19 cellular contexts compared by ENCODE assay signal in the genomic region with DNA sequence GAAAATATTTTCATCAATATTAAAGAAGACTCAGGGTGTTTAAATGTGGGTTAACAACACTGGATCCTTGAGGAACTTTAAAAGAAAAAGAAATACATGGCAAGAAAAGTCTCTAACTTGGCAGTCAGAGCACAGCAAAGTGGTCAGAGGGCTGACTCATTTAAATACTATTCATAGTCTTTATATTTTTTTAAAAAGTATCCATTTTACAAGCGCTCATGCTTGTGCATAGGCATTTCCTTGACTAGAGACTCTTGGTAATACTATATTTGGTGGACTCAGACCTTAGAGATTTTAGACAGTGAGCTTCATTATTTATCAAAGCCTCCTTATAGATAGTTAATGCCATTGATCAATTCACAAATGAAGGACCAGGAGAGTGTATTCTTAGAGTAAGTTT.
DNase-seq lines count a peak whose midpoint lies in the region; ATAC-seq and TF ChIP-seq lines count a peak whose summit lies in the region.
"Had no signal": no experiment of that assay in that cellular context is flagged by ENCODE, and none has a peak within 500 bp of the region (broad histone marks: within the 10 kb centered on the region; RNA-seq: fewer than 3 reads in every experiment).

No MANE protein-coding gene starts in this region.

- TF ChIP-seq CTCF in AG04450 (IDR thresholded peaks at IDR 0.05; ENCODE audit: low read depth, low read length) = no peak
- no peak for TF ChIP-seq CTCF in brain microvascular endothelial cell (IDR thresholded peaks at IDR 0.05; ENCODE audit: low read depth, low read length, missing control alignments)
- no peak for TF ChIP-seq CTCF in activated CD8-positive, alpha-beta T cell treated with anti-CD3 and anti-CD28 coated beads for 36 hours (IDR thresholded peaks at IDR 0.05)

- H3K9me3 ChIP-seq in AG04450 (ENCODE audit: control insufficient read depth, insufficient read depth, low read length) = no peaks in the 10 kb centered on the region
- no peaks in the 10 kb centered on the region for H3K9me3 ChIP-seq in CD4-positive, alpha-beta memory T cell (ENCODE audit: control insufficient read depth in 1 of 2, low read length in 2 of 2)
- no peaks in the 10 kb centered on the region for H3K9me3 ChIP-seq in T-helper 17 cell (ENCODE audit: control insufficient read depth, low read length, poor library complexity, severe bottlenecking)
- H3K9me3 ChIP-seq: heart right ventricle had no signal

- no peak overlapping the region for H3K27ac Mint-ChIP-seq in CD4-positive, alpha-beta memory T cell
- no peak overlapping the region for H3K27ac Mint-ChIP-seq in T-helper 17 cell
- no peak overlapping the region for H3K27ac Mint-ChIP-seq in activated CD8-positive, alpha-beta T cell treated with anti-CD3 and anti-CD28 coated beads for 36 hours
- H3K27ac Mint-ChIP-seq: B cell; memory B cell; nephron progenitor cell; stimulated activated naive CD8-positive, alpha-beta T cell treated with anti-CD3 and anti-CD28 coated beads, Interleukin-15, amount 100 ng/mL, for 72 hours had no signal

- intact Hi-C loops in CD4-positive, alpha-beta memory T cell (cut with micrococcal nuclease) = no loop called here
- intact Hi-C loops in activated CD8-positive, alpha-beta T cell treated with anti-CD3 and anti-CD28 coated beads for 36 hours (cut with micrococcal nuclease) = no loop called here

- H3K4me3 ChIP-seq in AG04450 (ENCODE audit: low read depth, low read length) (no peak overlapping the region), brain microvascular endothelial cell (ENCODE audit: low read depth, low read length) (no peak overlapping the region)
- H3K4me3 ChIP-seq in CD4-positive, alpha-beta memory T cell (ENCODE audit: low read length in 2 of 2) = no peak overlapping the region
- H3K4me3 ChIP-seq: coronary artery, heart right ventricle had no signal

- CTCF ChIA-PET in AG04450 (lab: Charles Lee) = no interaction called here
- CTCF ChIA-PET in CD4-positive, alpha-beta memory T cell (lab: Charles Lee; ENCODE audit: partially characterized antibody) = no interaction called here
- CTCF ChIA-PET in activated CD8-positive, alpha-beta T cell treated with anti-CD3 and anti-CD28 coated beads for 36 hours (lab: Charles Lee) = no interaction called here

- no peaks in the 10 kb centered on the region for H3K27me3 ChIP-seq in AG04450 (ENCODE audit: control insufficient read depth, insufficient read depth, low read length)
- H3K27me3 ChIP-seq in brain microvascular endothelial cell (replicated peaks) = no peaks in the 10 kb centered on the region
- no peaks in the 10 kb centered on the region for H3K27me3 ChIP-seq in CD4-positive, alpha-beta memory T cell (ENCODE audit: insufficient read depth, low read length)
- H3K27me3 ChIP-seq: heart right ventricle had no signal

- H3K4me3 Mint-ChIP-seq in CD4-positive, alpha-beta memory T cell = no peak overlapping the region
- H3K4me3 Mint-ChIP-seq in T-helper 17 cell = no peak overlapping the region
- no peak overlapping the region for H3K4me3 Mint-ChIP-seq in activated CD8-positive, alpha-beta T cell treated with anti-CD3 and anti-CD28 coated beads for 36 hours
- H3K4me3 Mint-ChIP-seq: B cell; memory B cell; nephron progenitor cell; stimulated activated naive CD8-positive, alpha-beta T cell treated with anti-CD3 and anti-CD28 coated beads, Interleukin-15, amount 100 ng/mL, for 72 hours had no signal

- in situ Hi-C loops in brain microvascular endothelial cell (cut with HindIII; ENCODE audit: low pct_ligation_motif_present, low sequenced_read_pairs) = no loop called here

- H3K9me3 Mint-ChIP-seq in CD4-positive, alpha-beta memory T cell = peaks cover 0 to 2% (median 0%) of the 10 kb centered on the region in 8 donors
- no peaks in the 10 kb centered on the region for H3K9me3 Mint-ChIP-seq in activated CD8-positive, alpha-beta T cell treated with anti-CD3 and anti-CD28 coated beads for 36 hours
- H3K9me3 Mint-ChIP-seq: memory B cell; nephron progenitor cell; stimulated activated naive CD8-positive, alpha-beta T cell treated with anti-CD3 and anti-CD28 coated beads, Interleukin-15, amount 100 ng/mL, for 72 hours had no signal

- no peaks in the 10 kb centered on the region for H3K4me1 ChIP-seq in CD4-positive, alpha-beta memory T cell (ENCODE audit: insufficient read depth, low read length)

- no peak for ATAC-seq in T-helper 17 cell
- no peak for ATAC-seq in activated CD8-positive, alpha-beta T cell treated with anti-CD3 and anti-CD28 coated beads for 36 hours
- ATAC-seq: heart right ventricle; Panc1; stimulated activated naive CD8-positive, alpha-beta T cell treated with anti-CD3 and anti-CD28 coated beads, Interleukin-15, amount 100 ng/mL, for 72 hours had no signal

- POLR2A ChIA-PET in AG04450 (lab: Yijun Ruan, JAX) = no interaction called here
- POLR2A ChIA-PET in CD4-positive, alpha-beta memory T cell (lab: Charles Lee; ENCODE audit: partially characterized antibody) = no interaction called here
- POLR2A ChIA-PET in activated CD8-positive, alpha-beta T cell treated with anti-CD3 and anti-CD28 coated beads for 36 hours (lab: Charles Lee) = no interaction called here

- no peaks in the 10 kb centered on the region for H3K36me3 Mint-ChIP-seq in CD4-positive, alpha-beta memory T cell
- no peaks in the 10 kb centered on the region for H3K36me3 Mint-ChIP-seq in T-helper 17 cell (ENCODE audit: low read depth)
- H3K36me3 Mint-ChIP-seq in activated CD8-positive, alpha-beta T cell treated with anti-CD3 and anti-CD28 coated beads for 36 hours (ENCODE audit: low read depth) = no peaks in the 10 kb centered on the region
- H3K36me3 Mint-ChIP-seq: memory B cell had no signal

- H3K4me1 Mint-ChIP-seq in CD4-positive, alpha-beta memory T cell = no peaks in the 10 kb centered on the region
- H3K4me1 Mint-ChIP-seq in T-helper 17 cell = no peaks in the 10 kb centered on the region
- no peaks in the 10 kb centered on the region for H3K4me1 Mint-ChIP-seq in activated CD8-positive, alpha-beta T cell treated with anti-CD3 and anti-CD28 coated beads for 36 hours (ENCODE audit: low read depth)
- H3K4me1 Mint-ChIP-seq: B cell; memory B cell; nephron progenitor cell; stimulated activated naive CD8-positive, alpha-beta T cell treated with anti-CD3 and anti-CD28 coated beads, Interleukin-15, amount 100 ng/mL, for 72 hours had no signal

- peak; percentile 7 for DNase-seq in AG04450 (ENCODE audit: low read depth, low spot score)
- peak; percentile 1 for DNase-seq in HPDE6-E6E7 (ENCODE audit: extremely low spot score)
- DNase-seq in brain microvascular endothelial cell = peak; percentile 46
- peak; percentile 26 for DNase-seq in kidney tubule cell (ENCODE audit: low spot score)
- DNase-seq in effector CD8-positive, alpha-beta T cell (lab: John Stamatoyannopoulos, UW) = no peak
- DNase-seq in CD4-positive, alpha-beta memory T cell = no peak
- no peak for DNase-seq in T-helper 17 cell
- DNase-seq in activated CD8-positive, alpha-beta T cell treated with anti-CD3 and anti-CD28 coated beads for 36 hours = no peak
- DNase-seq: heart right ventricle; islet precursor cell; NCI-H1092; NCI-H748 treated with DMSO at 0.1 percent for 48 hours; nephron progenitor cell; stimulated activated naive CD8-positive, alpha-beta T cell treated with anti-CD3 and anti-CD28 coated beads, Interleukin-15, amount 100 ng/mL, for 72 hours had no signal

- no peaks in the 10 kb centered on the region for H3K36me3 ChIP-seq in brain microvascular endothelial cell (replicated peaks)
- H3K36me3 ChIP-seq in CD4-positive, alpha-beta memory T cell (ENCODE audit: insufficient read depth, low read length) = no peaks in the 10 kb centered on the region
- H3K36me3 ChIP-seq: heart right ventricle had no signal

- H3K27ac ChIP-seq in AG04450 (ENCODE audit: low read depth, low read length) (no peak overlapping the region), brain microvascular endothelial cell (peak overlapping the region; percentile 18)
- no peak overlapping the region for H3K27ac ChIP-seq in CD4-positive, alpha-beta memory T cell (ENCODE audit: low read depth, low read length)
- H3K27ac ChIP-seq: coronary artery, epithelial cell of prostate, heart right ventricle had no signal

- H3K27me3 Mint-ChIP-seq in CD4-positive, alpha-beta memory T cell = peaks cover 0 to 2% of the 10 kb centered on the region in 2 donors
- no peaks in the 10 kb centered on the region for H3K27me3 Mint-ChIP-seq in T-helper 17 cell
- no peaks in the 10 kb centered on the region for H3K27me3 Mint-ChIP-seq in activated CD8-positive, alpha-beta T cell treated with anti-CD3 and anti-CD28 coated beads for 36 hours
- H3K27me3 Mint-ChIP-seq: B cell; memory B cell; stimulated activated naive CD8-positive, alpha-beta T cell treated with anti-CD3 and anti-CD28 coated beads, Interleukin-15, amount 100 ng/mL, for 72 hours had no signal

Comparison
In these comparisons a context has a peak if more than half of its experiments do, and no peak if none do; other contexts are left out.
1. DNase-seq: peak in AG04450 (single experiment), HPDE6-E6E7 (single experiment), brain microvascular endothelial cell (single experiment) and kidney tubule cell (single experiment); none in effector CD8-positive, alpha-beta T cell (single experiment), CD4-positive, alpha-beta memory T cell (0 of 5), T-helper 17 cell (0 of 3) and activated CD8-positive, alpha-beta T cell treated with anti-CD3 and anti-CD28 coated beads for 36 hours (single experiment).